8 cellular contexts compared by ENCODE assay signal in genomic region chr17:3827124-3827773, GRCh38. TPM values are rescaled to one million over a fixed set of nuclear protein-coding genes. Genes with fewer than 3 reads are reported as not detected.
DNase-seq lines count a peak whose midpoint lies in the region; ATAC-seq, FAIRE-seq and TF ChIP-seq lines count a peak whose summit lies in the region.

No MANE protein-coding gene starts in this region.

- TF ChIP-seq CTCF in Calu3 (IDR thresholded peaks at IDR 0.05; ENCODE audit: unreplicated experiment), result peak; percentile 35
- TF ChIP-seq CTCF in HL-60 (IDR thresholded peaks at IDR 0.05; ENCODE audit: insufficient read depth, low read length), result peak; percentile 39
- peak; percentile 82 to 85 (median 82) for TF ChIP-seq CTCF in GM12878 (IDR thresholded peaks at IDR 0.05 in 2 of 3, conservative IDR thresholded peaks at IDR 0.05 in 1 of 3; ENCODE audit: control insufficient read depth in 2 of 3, extremely low read depth in 1 of 3, insufficient read depth in 1 of 3, low read depth in 3 of 3, low read length in 3 of 3)

- in situ Hi-C loops in GM12878 (cut with MboI), result no loop called here

- no peaks in the 10 kb centered on the region for H4K20me1 ChIP-seq in GM12878 (ENCODE audit: control insufficient read depth, insufficient read depth)

- no peak overlapping the region for H3K4me2 ChIP-seq in GM12878 (ENCODE audit: control insufficient read depth, insufficient read depth)

- H3K27me3 ChIP-seq in HL-60 (ENCODE audit: insufficient read depth, poor library complexity, severe bottlenecking) (no peaks in the 10 kb centered on the region), GM12878 (replicated peaks in 1 of 2; ENCODE audit: control insufficient read depth in 2 of 2, insufficient read depth in 2 of 2, low read length in 1 of 2) (no peaks in the 10 kb centered on the region)

- ATAC-seq in GM12878, result peak; percentile 65
- peak; percentile 54 for ATAC-seq in left colon
- no peak for ATAC-seq in HG03460 (IDR thresholded peaks at IDR 0.05; ENCODE audit: unreplicated experiment)

- SMC1A ChIA-PET in GM12878 (lab: Charles Lee; ENCODE audit: uncharacterized antibody, unreplicated experiment), result interaction anchor here (0.6 to 7.5 kb wide), 21 partner anchors 9 to 246 kb away, joined by 3 to 255 read pairs (median 5); no protein-coding TSS in a partner anchor

- no peaks in the 10 kb centered on the region for H3K4me1 ChIP-seq in GM12878 (ENCODE audit: control insufficient read depth, insufficient read depth, low read length)

- no peaks in the 10 kb centered on the region for H3K27me3 Mint-ChIP-seq in Calu3 (ENCODE audit: unreplicated experiment)

- peaks cover 6% of the 10 kb centered on the region for H3K36me3 Mint-ChIP-seq in Calu3 (ENCODE audit: insufficient read depth, unreplicated experiment)

- no peak overlapping the region for H2AFZ ChIP-seq in GM12878 (ENCODE audit: control insufficient read depth, low read depth, low read length)

- no peak overlapping the region for H3K27ac Mint-ChIP-seq in Calu3 (ENCODE audit: unreplicated experiment)

- 34% methylated on average over 6 of the region's 6 CpGs for WGBS in GM12878 (ENCODE audit: insufficient coverage, insufficient replicate concordance, low lambda C conversion rate, missing lambda C conversion rate)

- intact Hi-C loops in Calu3 (cut with micrococcal nuclease; ENCODE audit: unreplicated experiment) (loop anchor here (1.0 kb wide), 1 partner anchor 89 kb away; no protein-coding TSS in a partner anchor), GM12878 (cut with micrococcal nuclease; ENCODE audit: unreplicated experiment) (loop anchor here (1.0 to 2.0 kb wide), 2 partner anchors 90 to 144 kb away; no protein-coding TSS in a partner anchor), left colon (cut with DNase I, micrococcal nuclease) (no loop called here)

- no peak overlapping the region for H3K9ac ChIP-seq in GM12878 (ENCODE audit: control insufficient read depth, insufficient read depth, low read length)

- TF ChIP-seq POLR2A in GM12878 (IDR thresholded peaks at IDR 0.05; ENCODE audit: low read depth, low read length), result no peak

- no peaks in the 10 kb centered on the region for H3K9me3 Mint-ChIP-seq in Calu3 (ENCODE audit: low read depth, unreplicated experiment)

- no peak overlapping the region for H3K27ac ChIP-seq in HL-60 (replicated peaks)
- no peak overlapping the region for H3K27ac ChIP-seq in GM12878 (ENCODE audit: control insufficient read depth, insufficient read depth)

- H3K9me3 ChIP-seq in GM12878 (replicated peaks; ENCODE audit: control insufficient read depth, insufficient read depth, low read length), result no peaks in the 10 kb centered on the region

- no peaks in the 10 kb centered on the region for H3K79me2 ChIP-seq in GM12878 (ENCODE audit: control insufficient read depth, insufficient read depth, low read length)

- DNase-seq in Calu3 (peak; percentile 69), HL-60 (ENCODE audit: low read depth in 1 of 2, low spot score in 1 of 2) (peak in 1 of 2 experiments; percentile 50), T-helper 9 cell (peak; percentile 68), GM12878 (ENCODE audit: low read depth, low spot score) (no peak), left colon (peak in 1 of 2 donors; percentile 70), HuH-7 (ENCODE audit: low spot score) (no peak)
- DNase-seq in stimulated activated CD4-positive, alpha-beta T cell treated with anti-CD3 and anti-CD28 coated beads, Interleukin-4, amount 100 ng/mL, for 24 hours, result peak; percentile 78

- RAD21 ChIA-PET in GM12878 (lab: Charles Lee; ENCODE audit: unreplicated experiment), result interaction anchor here (0.7 to 6.7 kb wide), 13 partner anchors 19 to 249 kb away, joined by 3 to 191 read pairs (median 4); partner anchors contain the start of genes CTNS, HASPIN, NCBP3 and SHPK

- peak; percentile 31 for FAIRE-seq in GM12878 (lab: Jason Lieb, UNC)

- peaks cover 4 to 12% of the 10 kb centered on the region in 2 experiments for H3K36me3 ChIP-seq in GM12878 (ENCODE audit: control insufficient read depth in 2 of 2, insufficient read depth in 2 of 2, low read length in 1 of 2)

- no peak for TF ChIP-seq EP300 in GM12878 (IDR thresholded peaks at IDR 0.05; ENCODE audit: borderline replicate concordance in 1 of 2, control insufficient read depth in 1 of 2, low read depth in 2 of 2, low read length in 2 of 2)

- POLR2A ChIA-PET in GM12878 (lab: Charles Lee), result interaction anchor here (0.7 to 3.3 kb wide), 2 partner anchors 89 to 91 kb away, joined by 3 to 14 read pairs; no protein-coding TSS in a partner anchor

- H3K4me1 Mint-ChIP-seq in Calu3 (ENCODE audit: low read depth, unreplicated experiment), result no peaks in the 10 kb centered on the region

- TF ChIP-seq RAD21 in GM12878 (IDR thresholded peaks at IDR 0.05; ENCODE audit: insufficient read depth, low read depth, low read length), result peak; percentile 90

- H3K4me3 ChIP-seq in HL-60 (replicated peaks; ENCODE audit: insufficient read depth, low read length) (no peak overlapping the region), GM12878 (no peak overlapping the region)

- no peak overlapping the region for H3K4me3 Mint-ChIP-seq in Calu3 (ENCODE audit: low read depth, unreplicated experiment)

- CTCF ChIA-PET in Calu3 (lab: Charles Lee), result interaction anchor here (2.2 kb wide), 1 partner anchor 90 kb away, joined by 7 read pairs; no protein-coding TSS in a partner anchor
- CTCF ChIA-PET in GM12878 (lab: Yijun Ruan, JAX), result interaction anchor here (0.6 to 10.1 kb wide), 18 partner anchors 11 to 224 kb away, joined by 3 to 371 read pairs (median 12); partner anchors contain the start of gene NCBP3

- BruUV-seq in Calu3 (replicated peaks; lab: Mats Ljungman, UMichigan) (no TSS peak), GM12878 (replicated peaks; lab: Mats Ljungman, UMichigan) (no TSS peak)

TF ChIP-seq in GM12878, 131 proteins besides CTCF, POLR2A, EP300 and RAD21 (continues in another document):
- TF ChIP-seq ASH2L (IDR thresholded peaks at IDR 0.05; ENCODE audit: borderline replicate concordance, low read depth) (no peak), ELK1 (IDR thresholded peaks at IDR 0.05; ENCODE audit: low read depth, low read length) (no peak), EED (IDR thresholded peaks at IDR 0.05; ENCODE audit: low read depth) (peak; percentile 43; the same call in 1 of the 2 replicates), SMC3 (IDR thresholded peaks at IDR 0.05; ENCODE audit: borderline replicate concordance, low read length) (peak; percentile 97), CHD4 (IDR thresholded peaks at IDR 0.05) (no peak)

RNA-seq across cellular contexts. Expression of gene NCBP3, which starts 18.8 kb away (rescaled TPM):
- 25.4 and 26.9 TPM in 2 replicates for total RNA-seq in Calu3 (2022)
- 71.8 and 76.9 TPM in 2 replicates for total RNA-seq in GM12878 (2013; cell fraction: nucleolus; rRNA removed)
- 17.9 and 18.0 TPM in 2 replicates for total RNA-seq in GM12878 (2014; rRNA removed)
- 20.1 and 23.3 TPM in 2 replicates for total RNA-seq in GM12878 (2014; rRNA removed; fragmentation: Illumina TruSeq; extraction: Trizol)
- 22.3 and 27.2 TPM in 2 replicates for total RNA-seq in GM12878 (2021)
- polyA plus RNA-seq in GM12878 (2011; ENCODE audit: low read depth), result 6.9 TPM
- polyA plus RNA-seq in GM12878 (2011; rRNA removed), result 28.4 and 37.8 TPM in 2 replicates
- 11.4 and 18.0 TPM in 2 replicates for polyA plus RNA-seq in GM12878 (2011; cell fraction: cytosol; rRNA removed)
- polyA plus RNA-seq in GM12878 (2011; cell fraction: nucleus; rRNA removed), result 33.1 and 37.2 TPM in 2 replicates
- polyA plus RNA-seq in GM12878 (2012), result 16.7 and 18.0 TPM in 2 replicates
- 23.8 and 32.0 TPM in 2 replicates for polyA plus RNA-seq in GM12878 (2014; fragmentation: Illumina TruSeq; extraction: Trizol)
- polyA plus RNA-seq in GM12878 (2014; fragmentation: Nextera tagmentation; extraction: Ambion mirVana), result 1 to 10 TPM; 5.2 to 8.4 TPM
- polyA plus RNA-seq in GM12878 (2014; rRNA removed), result 22.2 and 24.0 TPM in 2 replicates
- polyA plus RNA-seq in GM12878 (2016; fragmentation: Nextera tagmentation; extraction: Ambion mirVana), result 10 to 100 TPM; 20.0 to 23.0 TPM
- polyA minus RNA-seq in GM12878 (2011; rRNA and poly(A)+ RNA removed), result 9.9 and 16.9 TPM in 2 replicates
- 5.8 and 6.5 TPM in 2 replicates for polyA minus RNA-seq in GM12878 (2011; cell fraction: cytosol; rRNA and poly(A)+ RNA removed)
- polyA minus RNA-seq in GM12878 (2011; cell fraction: nucleus; rRNA and poly(A)+ RNA removed), result 7.5 and 16.6 TPM in 2 replicates
- total RNA-seq in left colon, result 10 to 100 TPM; 35.9 to 42.5 TPM

RNA-seq across cellular contexts. Expression of gene ITGAE, which starts 26.3 kb away (rescaled TPM):
- total RNA-seq in Calu3 (2022) (8.4 and 14.7 TPM in 2 replicates), GM12878 (2014; rRNA removed) (19.6 and 19.7 TPM in 2 replicates), GM12878 (2014; rRNA removed; fragmentation: Illumina TruSeq; extraction: Trizol) (19.1 and 21.7 TPM in 2 replicates), GM12878 (2021) (13.1 and 13.6 TPM in 2 replicates), left colon (10 to 100 TPM; 15.6 to 16.2 TPM)
- total RNA-seq in GM12878 (2013; cell fraction: nucleolus; rRNA removed), result 21.9 and 27.0 TPM in 2 replicates
- 18.6 TPM for polyA plus RNA-seq in GM12878 (2011; ENCODE audit: low read depth)
- polyA plus RNA-seq in GM12878 (2011; rRNA removed) (41.3 TPM in 2 replicates), GM12878 (2014; fragmentation: Illumina TruSeq; extraction: Trizol) (19.2 and 19.4 TPM in 2 replicates), GM12878 (2014; fragmentation: Nextera tagmentation; extraction: Ambion mirVana) (100 to 1,000 TPM; 145 to 161 TPM), GM12878 (2014; rRNA removed) (28.3 and 33.9 TPM in 2 replicates), GM12878 (2016; fragmentation: Nextera tagmentation; extraction: Ambion mirVana) (10 to 100 TPM; 48.0 to 53.0 TPM)
- polyA plus RNA-seq in GM12878 (2011; cell fraction: cytosol; rRNA removed), result 26.0 and 26.2 TPM in 2 replicates
- 20.9 and 21.5 TPM in 2 replicates for polyA plus RNA-seq in GM12878 (2011; cell fraction: nucleus; rRNA removed)
- 19.1 and 25.9 TPM in 2 replicates for polyA plus RNA-seq in GM12878 (2012)
- polyA minus RNA-seq in GM12878 (2011; rRNA and poly(A)+ RNA removed), result 5.2 and 7.2 TPM in 2 replicates
- 4.3 and 5.6 TPM in 2 replicates for polyA minus RNA-seq in GM12878 (2011; cell fraction: cytosol; rRNA and poly(A)+ RNA removed)
- 4.6 and 7.5 TPM in 2 replicates for polyA minus RNA-seq in GM12878 (2011; cell fraction: nucleus; rRNA and poly(A)+ RNA removed)

Comparison
In these comparisons a context has a peak if more than half of its experiments do, and no peak if none do; other contexts are left out.
1. DNase-seq: peak in Calu3 (single experiment), T-helper 9 cell (single experiment) and stimulated activated CD4-positive, alpha-beta T cell treated with anti-CD3 and anti-CD28 coated beads, Interleukin-4, amount 100 ng/mL, for 24 hours (single experiment); none in GM12878 (single experiment) and HuH-7 (single experiment).
2. intact Hi-C loops: an anchor here in Calu3 (1.0 kb wide) and GM12878 (1.0 to 2.0 kb wide); none called in left colon.
3. Peak in every context shown above with its lines, with median percentiles within 50 percentile points of each other: CTCF ChIP-seq.